Comparison of ENCODE assay signal across 10 cellular contexts in genomic region chr12:11727133-11727664, GRCh38.
DNase-seq lines count a peak whose midpoint lies in the region; ATAC-seq, FAIRE-seq and TF ChIP-seq lines count a peak whose summit lies in the region.
"Had no signal": no experiment of that assay in that cellular context is flagged by ENCODE, and none has a peak within 500 bp of the region (broad histone marks: within the 10 kb centered on the region; RNA-seq: fewer than 3 reads in every experiment).

No MANE protein-coding gene starts in this region.

- H3K4me3 Mint-ChIP-seq in WTC11 (no peak overlapping the region), astrocyte (ENCODE audit: unreplicated experiment) (no peak overlapping the region)

- FAIRE-seq in GM12892 (lab: Jason Lieb, UNC) = peak; percentile 57
- no peak for FAIRE-seq in astrocyte (lab: Jason Lieb, UNC)
- FAIRE-seq: endometrium had no signal

- no peak overlapping the region for H2AFZ ChIP-seq in astrocyte (ENCODE audit: low read depth, low read length)

- H4K20me1 ChIP-seq in astrocyte (ENCODE audit: insufficient read depth, low read length) = peaks cover 10% of the 10 kb centered on the region

- H3K9me3 Mint-ChIP-seq in WTC11 = no peaks in the 10 kb centered on the region
- H3K9me3 Mint-ChIP-seq in astrocyte (ENCODE audit: unreplicated experiment) = no peaks in the 10 kb centered on the region

- no peak for TF ChIP-seq POLR2A in GM12892 (IDR thresholded peaks at IDR 0.05; ENCODE audit: low read depth, low read length)

- DNase-seq in GM12892 (ENCODE audit: insufficient read length) = no peak
- no peak for DNase-seq in WTC11 (ENCODE audit: low spot score)
- no peak for DNase-seq in astrocyte (ENCODE audit: low read depth)
- DNase-seq in stimulated activated CD4-positive, alpha-beta T cell treated with anti-CD3 and anti-CD28 coated beads, Interleukin-2, amount 100 ng/mL, for 24 hours = peak; percentile 58 to 70
- no peak for DNase-seq in SW 1271 (lab: John Stamatoyannopoulos, UW)
- DNase-seq in NCI-H2171 treated with DMSO at 0.1 percent for 48 hours (lab: John Stamatoyannopoulos, UW) = no peak
- no peak for DNase-seq in A172 (ENCODE audit: low spot score)
- DNase-seq: left ventricle myocardium inferior had no signal

- H3K79me2 ChIP-seq in astrocyte (ENCODE audit: insufficient read depth, low read length) = peaks cover 88% of the 10 kb centered on the region

- no peak overlapping the region for H3K4me2 ChIP-seq in astrocyte (ENCODE audit: low read length)

- H3K4me1 ChIP-seq in astrocyte (ENCODE audit: insufficient read depth, low read length) = peaks cover 34% of the 10 kb centered on the region

- H3K27me3 Mint-ChIP-seq in WTC11 (ENCODE audit: low read depth) (no peaks in the 10 kb centered on the region), astrocyte (ENCODE audit: low read depth, unreplicated experiment) (no peaks in the 10 kb centered on the region)

- no peak overlapping the region for H3K4me3 ChIP-seq in astrocyte (ENCODE audit: insufficient read depth, low read depth, low read length)
- H3K4me3 ChIP-seq: left ventricle myocardium inferior had no signal

- POLR2A ChIA-PET in WTC11 (lab: Charles Lee) = interaction anchor here (0.6 kb wide), 1 partner anchor 970 kb away, joined by 7 read pairs; no protein-coding TSS in a partner anchor

- H3K27ac Mint-ChIP-seq in WTC11 = peak overlapping the region; percentile 75; the same call in 1 of the 2 replicates
- H3K27ac Mint-ChIP-seq in astrocyte (ENCODE audit: unreplicated experiment) = peak overlapping the region; percentile 41

- no peaks in the 10 kb centered on the region for H3K27me3 ChIP-seq in astrocyte (ENCODE audit: insufficient read depth, low read length)

- H3K36me3 Mint-ChIP-seq in WTC11 (no peaks in the 10 kb centered on the region; the same call in 1 of the 2 replicates), astrocyte (ENCODE audit: low read depth, unreplicated experiment) (peaks cover 23% of the 10 kb centered on the region)

- no peaks in the 10 kb centered on the region for H3K9me3 ChIP-seq in astrocyte (ENCODE audit: insufficient read depth, low read depth, low read length)
- H3K9me3 ChIP-seq: left ventricle myocardium inferior had no signal

- TF ChIP-seq CTCF in WTC11 (IDR thresholded peaks at IDR 0.05) (no peak), astrocyte (IDR thresholded peaks at IDR 0.05; ENCODE audit: insufficient read depth, low read depth, low read length) (no peak)

- H3K27ac ChIP-seq in astrocyte (ENCODE audit: low read depth, low read length) = no peak overlapping the region
- H3K27ac ChIP-seq: left ventricle myocardium inferior had no signal

- H3K9ac ChIP-seq in astrocyte (ENCODE audit: low read length) = no peak overlapping the region

- no peaks in the 10 kb centered on the region for H3K36me3 ChIP-seq in astrocyte (ENCODE audit: insufficient read depth, low read length)
- H3K36me3 ChIP-seq: left ventricle myocardium inferior had no signal

- no peak for ATAC-seq in WTC11
- ATAC-seq in HG02981 (IDR thresholded peaks at IDR 0.05; ENCODE audit: unreplicated experiment) = no peak

- peaks cover 65% of the 10 kb centered on the region for H3K4me1 Mint-ChIP-seq in WTC11
- peaks cover 75% of the 10 kb centered on the region for H3K4me1 Mint-ChIP-seq in astrocyte (ENCODE audit: low read depth, unreplicated experiment)

- CTCF ChIA-PET in WTC11 (lab: Charles Lee) = interaction anchor here (1.2 to 1.3 kb wide), 2 partner anchors 172 to 291 kb away, joined by 3 read pairs; no protein-coding TSS in a partner anchor

TF ChIP-seq in WTC11, 78 proteins besides CTCF, POLR2A, EP300 and RAD21 (continues in another document):
- TF ChIP-seq RELA (CRISPR knock-in tag; IDR thresholded peaks at IDR 0.05; ENCODE audit: borderline replicate concordance) (no peak), ZNF219 (CRISPR knock-in tag; IDR thresholded peaks at IDR 0.05; ENCODE audit: borderline replicate concordance) (no peak), JUN (CRISPR knock-in tag; IDR thresholded peaks at IDR 0.05) (no peak), MAX (CRISPR knock-in tag; IDR thresholded peaks at IDR 0.05) (no peak), GTF2I (CRISPR knock-in tag; conservative IDR thresholded peaks at IDR 0.05) (no peak), HMGXB4 (CRISPR knock-in tag; IDR thresholded peaks at IDR 0.05) (no peak), ELF4 (CRISPR knock-in tag; IDR thresholded peaks at IDR 0.05; ENCODE audit: low read depth) (no peak), ATF6 (CRISPR knock-in tag; IDR thresholded peaks at IDR 0.05) (no peak), ZNF416 (CRISPR knock-in tag; IDR thresholded peaks at IDR 0.05) (no peak), ZNF425 (CRISPR knock-in tag; conservative IDR thresholded peaks at IDR 0.05) (no peak), TEAD1 (CRISPR knock-in tag; IDR thresholded peaks at IDR 0.05) (no peak), CDX4 (CRISPR knock-in tag; IDR thresholded peaks at IDR 0.05; ENCODE audit: borderline replicate concordance) (no peak), TEAD4 (CRISPR knock-in tag; IDR thresholded peaks at IDR 0.05) (no peak), CBFB (CRISPR knock-in tag; IDR thresholded peaks at IDR 0.05; ENCODE audit: low read depth) (no peak), FOXK1 (CRISPR knock-in tag; IDR thresholded peaks at IDR 0.05) (no peak)

Comparison
In these comparisons a context has a peak if more than half of its experiments do, and no peak if none do; other contexts are left out.
1. DNase-seq: peak in stimulated activated CD4-positive, alpha-beta T cell treated with anti-CD3 and anti-CD28 coated beads, Interleukin-2, amount 100 ng/mL, for 24 hours (2 of 2); none in GM12892 (single experiment), WTC11 (single experiment), astrocyte (single experiment), SW 1271 (0 of 2), NCI-H2171 treated with DMSO at 0.1 percent for 48 hours (single experiment) and A172 (single experiment).